ENCODE assay signal across 1 cellular context in the genomic region with DNA sequence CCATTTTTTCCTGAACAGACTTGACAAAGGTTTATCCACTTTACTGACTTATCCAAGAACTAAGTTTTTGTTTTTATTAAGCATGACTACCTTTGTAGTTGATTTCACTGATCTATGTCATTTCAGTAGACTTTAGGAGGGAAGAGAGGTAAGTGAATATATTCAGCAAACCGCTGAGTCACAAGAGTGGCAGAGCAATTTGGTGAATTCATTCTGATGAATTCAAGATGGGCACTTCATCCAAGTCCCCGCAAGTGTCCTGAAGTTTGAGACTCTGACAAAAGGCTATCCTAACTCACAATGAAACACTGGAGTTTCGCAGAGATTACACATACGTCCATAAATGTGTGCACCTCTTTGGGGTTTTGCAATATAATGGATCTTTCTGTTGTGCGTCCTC.
TF ChIP-seq lines count a peak whose summit lies in the region.

No MANE protein-coding gene starts in this region.

TF ChIP-seq in WTC11, 78 proteins besides CTCF, POLR2A, EP300 and RAD21 (continued from another document):
- TF ChIP-seq, protein P1, sequence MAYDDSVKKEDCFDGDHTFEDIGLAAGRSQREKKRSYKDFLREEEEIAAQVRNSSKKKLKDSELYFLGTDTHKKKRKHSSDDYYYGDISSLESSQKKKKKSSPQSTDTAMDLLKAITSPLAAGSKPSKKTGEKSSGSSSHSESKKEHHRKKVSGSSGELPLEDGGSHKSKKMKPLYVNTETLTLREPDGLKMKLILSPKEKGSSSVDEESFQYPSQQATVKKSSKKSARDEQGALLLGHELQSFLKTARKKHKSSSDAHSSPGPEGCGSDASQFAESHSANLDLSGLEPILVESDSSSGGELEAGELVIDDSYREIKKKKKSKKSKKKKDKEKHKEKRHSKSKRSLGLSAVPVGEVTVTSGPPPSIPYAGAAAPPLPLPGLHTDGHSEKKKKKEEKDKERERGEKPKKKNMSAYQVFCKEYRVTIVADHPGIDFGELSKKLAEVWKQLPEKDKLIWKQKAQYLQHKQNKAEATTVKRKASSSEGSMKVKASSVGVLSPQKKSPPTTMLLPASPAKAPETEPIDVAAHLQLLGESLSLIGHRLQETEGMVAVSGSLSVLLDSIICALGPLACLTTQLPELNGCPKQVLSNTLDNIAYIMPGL (CRISPR knock-in tag; IDR thresholded peaks at IDR 0.05) = no peak
- TF ChIP-seq EMX1 (CRISPR knock-in tag; IDR thresholded peaks at IDR 0.05) = no peak
- TF ChIP-seq FOXP1 (CRISPR knock-in tag; IDR thresholded peaks at IDR 0.05; ENCODE audit: borderline replicate concordance) = no peak
- TF ChIP-seq PRRX2 (CRISPR knock-in tag; IDR thresholded peaks at IDR 0.05) = no peak
- no peak for TF ChIP-seq JUN (CRISPR knock-in tag; IDR thresholded peaks at IDR 0.05)
- TF ChIP-seq, protein P2, sequence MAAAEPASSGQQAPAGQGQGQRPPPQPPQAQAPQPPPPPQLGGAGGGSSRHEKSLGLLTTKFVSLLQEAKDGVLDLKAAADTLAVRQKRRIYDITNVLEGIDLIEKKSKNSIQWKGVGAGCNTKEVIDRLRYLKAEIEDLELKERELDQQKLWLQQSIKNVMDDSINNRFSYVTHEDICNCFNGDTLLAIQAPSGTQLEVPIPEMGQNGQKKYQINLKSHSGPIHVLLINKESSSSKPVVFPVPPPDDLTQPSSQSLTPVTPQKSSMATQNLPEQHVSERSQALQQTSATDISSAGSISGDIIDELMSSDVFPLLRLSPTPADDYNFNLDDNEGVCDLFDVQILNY (CRISPR knock-in tag; IDR thresholded peaks at IDR 0.05) = no peak
- no peak for TF ChIP-seq ATF1 (CRISPR knock-in tag; IDR thresholded peaks at IDR 0.05)
- TF ChIP-seq RORB (CRISPR knock-in tag; IDR thresholded peaks at IDR 0.05) = no peak
